15 cellular contexts compared by ENCODE assay signal in genomic region chr19:29268721-29269483, GRCh38.
"Had no signal": no experiment of that assay in that cellular context is flagged by ENCODE, and none has a peak within 500 bp of the region (broad histone marks: within the 10 kb centered on the region; RNA-seq: fewer than 3 reads in every experiment).

No MANE protein-coding gene starts in this region.

- DNase-seq: activated CD4-positive, alpha-beta memory T cell treated with anti-CD3 and anti-CD28 coated beads, Interleukin-2, amount 10 ng/mL, durations not matched to agents 7 days and 5 days; activated CD4-positive, alpha-beta T cell treated with anti-CD3 and anti-CD28 coated beads for 36 hours; activated naive CD8-positive, alpha-beta T cell treated with anti-CD3 and anti-CD28 coated beads for 36 hours; body of pancreas; cortex of kidney; effector CD4-positive, alpha-beta T cell; foreskin keratinocyte; glutamatergic neuron; ovary; stimulated activated CD4-positive, alpha-beta T cell treated with anti-CD3 and anti-CD28 coated beads, Interleukin-1b, Interleukin-23, amount 100 ng/mL, for 48 hours; stomach; uterus; WERI-Rb-1 had no signal

- H3K4me3 ChIP-seq: body of pancreas, ovary, sigmoid colon, stomach, thoracic aorta, uterus had no signal

- H3K27me3 ChIP-seq: body of pancreas, foreskin keratinocyte, ovary, uterus had no signal

- H3K36me3 ChIP-seq: ovary, sigmoid colon, stomach, thoracic aorta, uterus, WERI-Rb-1 had no signal

- ATAC-seq: activated CD4-positive, alpha-beta T cell treated with anti-CD3 and anti-CD28 coated beads for 36 hours; body of pancreas; foreskin keratinocyte had no signal
